Comparison of ENCODE assay signal across 9 cellular contexts in the genomic region with DNA sequence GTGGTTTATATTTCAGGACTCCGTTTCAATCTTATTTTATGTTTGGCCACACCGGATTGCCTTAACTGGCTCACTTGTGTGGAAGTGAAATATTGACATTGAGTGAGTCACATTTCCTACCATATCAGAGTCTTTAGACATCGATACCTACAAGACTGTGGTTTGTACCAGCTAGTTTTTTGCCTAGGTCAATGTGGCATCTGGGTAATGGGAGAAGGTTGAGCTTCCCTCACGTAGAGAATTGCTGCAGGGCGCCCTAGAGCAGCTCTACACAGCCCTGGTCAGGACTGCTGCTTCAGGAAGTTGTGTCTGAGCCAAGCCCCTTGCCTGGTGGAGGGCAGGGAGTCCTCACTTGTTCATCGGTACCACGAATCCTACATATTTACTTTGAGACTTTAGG. TPM values are rescaled to one million over a fixed set of nuclear protein-coding genes. Genes with fewer than 3 reads are reported as not detected.
DNase-seq lines count a peak whose midpoint lies in the region; ATAC-seq and TF ChIP-seq lines count a peak whose summit lies in the region.
"Had no signal": no experiment of that assay in that cellular context is flagged by ENCODE, and none has a peak within 500 bp of the region (broad histone marks: within the 10 kb centered on the region; RNA-seq: fewer than 3 reads in every experiment).

No MANE protein-coding gene starts in this region.

- POLR2A ChIA-PET in activated CD4-positive, alpha-beta T cell treated with anti-CD3 and anti-CD28 coated beads for 36 hours (lab: Charles Lee): no interaction called here

- peak overlapping the region; percentile 76 for H3K4me3 Mint-ChIP-seq in activated CD4-positive, alpha-beta T cell treated with anti-CD3 and anti-CD28 coated beads for 36 hours
- H3K4me3 Mint-ChIP-seq in T-helper 17 cell: peak overlapping the region; percentile 95
- H3K4me3 Mint-ChIP-seq in stimulated activated naive CD8-positive, alpha-beta T cell treated with anti-CD3 and anti-CD28 coated beads, Interleukin-15, Interleukin-2, amounts not matched to agents 100 ng/mL and 50 ng/mL, for 24 hours: peak overlapping the region; percentile 85

- DNase-seq in activated CD4-positive, alpha-beta T cell treated with anti-CD3 and anti-CD28 coated beads for 36 hours: peak; percentile 36
- DNase-seq in activated CD4-positive, alpha-beta T cell treated with anti-CD3 and anti-CD28 coated beads, Interleukin-2, amount 50 U/mL, for 1 hour: no peak
- DNase-seq in T-helper 17 cell: no peak
- DNase-seq in fibroblast of the aortic adventitia (ENCODE audit: low read depth): no peak
- no peak for DNase-seq in DMS 273 (lab: John Stamatoyannopoulos, UW; ENCODE audit: unreplicated experiment)
- no peak for DNase-seq in DMS 273 treated with DMSO at 0.1 percent for 48 hours (lab: John Stamatoyannopoulos, UW)
- DNase-seq in A172 (ENCODE audit: low spot score): no peak
- DNase-seq: GOT3 had no signal

- peak; percentile 43 for ATAC-seq in activated CD4-positive, alpha-beta T cell treated with anti-CD3 and anti-CD28 coated beads for 36 hours
- ATAC-seq in T-helper 17 cell: peak; percentile 5

- TF ChIP-seq CTCF in fibroblast of the aortic adventitia (IDR thresholded peaks at IDR 0.05; ENCODE audit: insufficient read depth, low read length): no peak

- peak overlapping the region; percentile 75 for H3K4me3 ChIP-seq in fibroblast of the aortic adventitia (ENCODE audit: low read depth, low read length)

- peak overlapping the region; percentile 79 for H3K27ac Mint-ChIP-seq in activated CD4-positive, alpha-beta T cell treated with anti-CD3 and anti-CD28 coated beads for 36 hours
- peak overlapping the region; percentile 80 for H3K27ac Mint-ChIP-seq in T-helper 17 cell
- H3K27ac Mint-ChIP-seq in stimulated activated naive CD8-positive, alpha-beta T cell treated with anti-CD3 and anti-CD28 coated beads, Interleukin-15, Interleukin-2, amounts not matched to agents 100 ng/mL and 50 ng/mL, for 24 hours: peak overlapping the region; percentile 63

- H3K36me3 Mint-ChIP-seq in activated CD4-positive, alpha-beta T cell treated with anti-CD3 and anti-CD28 coated beads for 36 hours (ENCODE audit: low read depth): peaks cover 22% of the 10 kb centered on the region
- H3K36me3 Mint-ChIP-seq in T-helper 17 cell (ENCODE audit: low read depth): peaks cover 6% of the 10 kb centered on the region
- H3K36me3 Mint-ChIP-seq in stimulated activated naive CD8-positive, alpha-beta T cell treated with anti-CD3 and anti-CD28 coated beads, Interleukin-15, Interleukin-2, amounts not matched to agents 100 ng/mL and 50 ng/mL, for 24 hours (ENCODE audit: low read depth): peaks cover 23% of the 10 kb centered on the region

- no peaks in the 10 kb centered on the region for H3K9me3 Mint-ChIP-seq in activated CD4-positive, alpha-beta T cell treated with anti-CD3 and anti-CD28 coated beads for 36 hours (ENCODE audit: low read depth)
- H3K9me3 Mint-ChIP-seq in stimulated activated naive CD8-positive, alpha-beta T cell treated with anti-CD3 and anti-CD28 coated beads, Interleukin-15, Interleukin-2, amounts not matched to agents 100 ng/mL and 50 ng/mL, for 24 hours: no peaks in the 10 kb centered on the region

- CTCF ChIA-PET in activated CD4-positive, alpha-beta T cell treated with anti-CD3 and anti-CD28 coated beads for 36 hours (lab: Charles Lee): interaction anchor here (0.6 to 5.8 kb wide), 10 partner anchors 10 to 184 kb away, joined by 3 to 33 read pairs (median 4); no protein-coding TSS in a partner anchor

- H3K9me3 ChIP-seq in T-helper 17 cell (ENCODE audit: control insufficient read depth, low read length, poor library complexity, severe bottlenecking): no peaks in the 10 kb centered on the region

- H3K27me3 Mint-ChIP-seq in activated CD4-positive, alpha-beta T cell treated with anti-CD3 and anti-CD28 coated beads for 36 hours: no peaks in the 10 kb centered on the region
- H3K27me3 Mint-ChIP-seq in T-helper 17 cell: peaks cover 1% of the 10 kb centered on the region
- H3K27me3 Mint-ChIP-seq in stimulated activated naive CD8-positive, alpha-beta T cell treated with anti-CD3 and anti-CD28 coated beads, Interleukin-15, Interleukin-2, amounts not matched to agents 100 ng/mL and 50 ng/mL, for 24 hours: peaks cover 4% of the 10 kb centered on the region

- H3K4me1 Mint-ChIP-seq in activated CD4-positive, alpha-beta T cell treated with anti-CD3 and anti-CD28 coated beads for 36 hours: peaks cover 41% of the 10 kb centered on the region
- H3K4me1 Mint-ChIP-seq in T-helper 17 cell: peaks cover 18% of the 10 kb centered on the region
- H3K4me1 Mint-ChIP-seq in stimulated activated naive CD8-positive, alpha-beta T cell treated with anti-CD3 and anti-CD28 coated beads, Interleukin-15, Interleukin-2, amounts not matched to agents 100 ng/mL and 50 ng/mL, for 24 hours (ENCODE audit: low read depth): peaks cover 46% of the 10 kb centered on the region

- intact Hi-C loops in activated CD4-positive, alpha-beta T cell treated with anti-CD3 and anti-CD28 coated beads for 36 hours (cut with DNase I, micrococcal nuclease): loop anchor here (1.0 to 5.0 kb wide), 5 partner anchors 23 to 130 kb away; no protein-coding TSS in a partner anchor

RNA-seq across cellular contexts. Expression of a gene that starts 1.6 kb away (rescaled TPM):
- total RNA-seq in activated CD4-positive, alpha-beta T cell treated with anti-CD3 and anti-CD28 coated beads for 36 hours: 10 to 100 TPM; 38.6 to 45.7 TPM
- total RNA-seq in T-helper 17 cell (10 to 100 TPM; 25.1 to 33.1 TPM), fibroblast of the aortic adventitia (ENCODE audit: low replicate concordance) (3.1 and 11.0 TPM in 2 replicates)
- 4.6 and 6.5 TPM in 2 replicates for total RNA-seq in A172 (2014; rRNA removed; shearing (Covaris generic))
